ENCODE assay signal across 8 cellular contexts in the genomic region with DNA sequence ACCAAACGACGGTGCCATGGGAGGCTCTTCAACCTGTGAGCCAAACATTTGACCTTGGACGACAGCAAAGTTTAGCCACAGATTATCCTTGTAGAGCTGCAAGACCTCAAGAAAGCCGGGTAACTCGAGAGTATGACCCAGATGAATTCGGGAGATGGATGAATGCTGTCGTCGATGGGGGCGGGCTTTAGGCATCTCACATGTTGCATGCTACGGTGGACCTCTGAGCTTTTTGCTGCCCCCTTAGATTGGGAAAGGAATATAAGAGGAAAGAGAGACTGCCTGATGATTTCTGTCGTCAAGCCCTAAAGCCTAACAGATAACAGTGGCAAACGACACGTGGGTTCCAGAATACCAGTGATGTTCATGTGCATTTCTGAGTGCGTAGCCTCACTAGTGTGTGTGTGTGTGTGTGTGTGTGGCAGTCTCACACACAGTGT. TPM values are rescaled to one million over a fixed set of nuclear protein-coding genes. Genes with fewer than 3 reads are reported as not detected.
DNase-seq lines count a peak whose midpoint lies in the region; ATAC-seq and TF ChIP-seq lines count a peak whose summit lies in the region.

No MANE protein-coding gene starts in this region.

- TF ChIP-seq EP300 in stomach (IDR thresholded peaks at IDR 0.05) = no peak

- H3K36me3 Mint-ChIP-seq in CD8-positive, alpha-beta T cell = no peaks in the 10 kb centered on the region
- H3K36me3 Mint-ChIP-seq in activated T-cell treated with anti-CD3 and anti-CD28 coated beads, Interleukin-2, amount 50 U/mL, for 4 hours (ENCODE audit: insufficient read depth) = peaks cover 2% of the 10 kb centered on the region

- CTCF ChIA-PET in CD8-positive, alpha-beta T cell (lab: Charles Lee) = interaction anchor here (0.6 to 1.9 kb wide), 5 partner anchors 10 to 113 kb away, joined by 3 to 5 read pairs (median 3); no protein-coding TSS in a partner anchor

- no peaks in the 10 kb centered on the region for H3K27me3 Mint-ChIP-seq in CD8-positive, alpha-beta T cell (ENCODE audit: low read depth)
- peaks cover 3% of the 10 kb centered on the region for H3K27me3 Mint-ChIP-seq in activated T-cell treated with anti-CD3 and anti-CD28 coated beads, Interleukin-2, amount 50 U/mL, for 4 hours (ENCODE audit: low read depth)

- H3K27ac Mint-ChIP-seq in CD8-positive, alpha-beta T cell = no peak overlapping the region

- no peaks in the 10 kb centered on the region for H3K9me3 ChIP-seq in CD8-positive, alpha-beta T cell (ENCODE audit: low read length)
- H3K9me3 ChIP-seq in HUES6 (ENCODE audit: control insufficient read depth, insufficient read depth, low read depth, low read length) (no peaks in the 10 kb centered on the region), stomach (no peaks in the 10 kb centered on the region)

- ATAC-seq in CD8-positive, alpha-beta T cell = no peak
- peak in 1 of 2 donors; percentile 1 for ATAC-seq in activated T-cell treated with anti-CD3 and anti-CD28 coated beads, Interleukin-2, amount 50 U/mL, for 4 hours
- ATAC-seq in HG03460 (IDR thresholded peaks at IDR 0.05; ENCODE audit: unreplicated experiment) = no peak

- no peak for DNase-seq in CD8-positive, alpha-beta T cell
- no peak for DNase-seq in activated T-cell treated with anti-CD3 and anti-CD28 coated beads, Interleukin-2, amount 50 U/mL, for 4 hours
- DNase-seq in iPS-NIHi11 (ENCODE audit: low spot score) (peak; percentile 55), stomach (no peak), foreskin melanocyte (no peak)
- no peak for DNase-seq in effector CD8-positive, alpha-beta T cell (lab: John Stamatoyannopoulos, UW)

- H3K27ac ChIP-seq in CD8-positive, alpha-beta T cell (ENCODE audit: low read depth, low read length) = no peak overlapping the region
- no peak overlapping the region for H3K27ac ChIP-seq in HUES6 (ENCODE audit: low read depth, low read length)
- H3K27ac ChIP-seq in stomach = peak overlapping the region; percentile 77 to 85 (median 77)

- intact Hi-C loops in CD8-positive, alpha-beta T cell (cut with DNase I, micrococcal nuclease) = loop anchor here in 1 of 2 experiments (2.0 to 10.0 kb wide), 3 partner anchors 113 to 753 kb away; a partner anchor contains a TSS
- intact Hi-C loops in stomach (cut with DNase I; ENCODE audit: low total_unique reads) = no loop called here

- peak overlapping the region; percentile 82 for H3K4me3 Mint-ChIP-seq in CD8-positive, alpha-beta T cell
- peak overlapping the region; percentile 79 for H3K4me3 Mint-ChIP-seq in activated T-cell treated with anti-CD3 and anti-CD28 coated beads, Interleukin-2, amount 50 U/mL, for 4 hours

- H3K36me3 ChIP-seq in CD8-positive, alpha-beta T cell (ENCODE audit: insufficient read depth, low read length) = no peaks in the 10 kb centered on the region
- H3K36me3 ChIP-seq in HUES6 (ENCODE audit: control insufficient read depth, insufficient read depth, low read length) (no peaks in the 10 kb centered on the region), stomach (no peaks in the 10 kb centered on the region)

- H3K27me3 ChIP-seq in CD8-positive, alpha-beta T cell (ENCODE audit: insufficient read depth, low read length) = no peaks in the 10 kb centered on the region
- H3K27me3 ChIP-seq in HUES6 (ENCODE audit: control insufficient read depth, insufficient read depth, low read length) = peaks cover 34% of the 10 kb centered on the region
- H3K27me3 ChIP-seq in stomach = peaks cover 0 to 13% (median 0%) of the 10 kb centered on the region in 3 donors

- peaks cover 8% of the 10 kb centered on the region for H3K4me1 ChIP-seq in CD8-positive, alpha-beta T cell (ENCODE audit: insufficient read depth, low read length)
- H3K4me1 ChIP-seq in HUES6 (ENCODE audit: control insufficient read depth, insufficient read depth, low read length) (no peaks in the 10 kb centered on the region), stomach (peaks cover 15 to 45% (median 38%) of the 10 kb centered on the region in 4 donors)

- H3K9me3 Mint-ChIP-seq in CD8-positive, alpha-beta T cell = no peaks in the 10 kb centered on the region
- H3K9me3 Mint-ChIP-seq in activated T-cell treated with anti-CD3 and anti-CD28 coated beads, Interleukin-2, amount 50 U/mL, for 4 hours = no peaks in the 10 kb centered on the region

- TF ChIP-seq POLR2A in stomach (IDR thresholded peaks at IDR 0.05) = no peak

- WGBS in stomach, 5 donors = 11 to 25% (median 18%) methylated on average over 14 of the region's 14 CpGs

- peak overlapping the region; percentile 46 for H3K9ac ChIP-seq in HUES6 (ENCODE audit: low read length)

- POLR2A ChIA-PET in CD8-positive, alpha-beta T cell (lab: Charles Lee) = no interaction called here

- no peak for TF ChIP-seq CTCF in CD8-positive, alpha-beta T cell (IDR thresholded peaks at IDR 0.05)
- TF ChIP-seq CTCF in stomach (IDR thresholded peaks at IDR 0.05) = no peak

- peaks cover 22% of the 10 kb centered on the region for H3K4me1 Mint-ChIP-seq in CD8-positive, alpha-beta T cell (ENCODE audit: low read depth)
- peaks cover 33% of the 10 kb centered on the region for H3K4me1 Mint-ChIP-seq in activated T-cell treated with anti-CD3 and anti-CD28 coated beads, Interleukin-2, amount 50 U/mL, for 4 hours (ENCODE audit: low read depth)

- peak overlapping the region; percentile 79 for H3K4me3 ChIP-seq in CD8-positive, alpha-beta T cell (ENCODE audit: low read depth, low read length)
- peak overlapping the region; percentile 74 for H3K4me3 ChIP-seq in HUES6 (ENCODE audit: low read depth, low read length)
- peak overlapping the region; percentile 63 to 95 (median 81) for H3K4me3 ChIP-seq in stomach

RNA-seq across cellular contexts. Expression of a gene that starts 0.7 kb away (rescaled TPM):
- 1 to 10 TPM; 3.3 to 3.4 TPM for total RNA-seq in CD8-positive, alpha-beta T cell
- 10 to 100 TPM; 17.6 to 18.5 (median 18.3) TPM for total RNA-seq in activated T-cell treated with anti-CD3 and anti-CD28 coated beads, Interleukin-2, amount 50 U/mL, for 4 hours
- 10 to 100 TPM; 29.0 to 87.2 (median 32.5) TPM for total RNA-seq in stomach
- 1 to 10 TPM; 1.5 to 4.9 (median 3.9) TPM for polyA plus RNA-seq in stomach

Comparison
In these comparisons a context has a peak if more than half of its experiments do, and no peak if none do; other contexts are left out.
1. H3K27ac ChIP-seq: peak in stomach (5 of 5); none in CD8-positive, alpha-beta T cell (single experiment) and HUES6 (single experiment).
2. RNA of a gene that starts 0.7 kb away (total RNA-seq): 29.0 to 87.2 TPM in stomach and 17.6 to 18.5 TPM in activated T-cell treated with anti-CD3 and anti-CD28 coated beads, Interleukin-2, amount 50 U/mL, for 4 hours; 3.3 to 3.4 TPM in CD8-positive, alpha-beta T cell; every median in the first group is over 4 times any median in the second.
3. Peak in every context shown above with its lines, with median percentiles within 50 percentile points of each other: H3K4me3 ChIP-seq.